21 cellular contexts compared by ENCODE assay signal in the genomic region with DNA sequence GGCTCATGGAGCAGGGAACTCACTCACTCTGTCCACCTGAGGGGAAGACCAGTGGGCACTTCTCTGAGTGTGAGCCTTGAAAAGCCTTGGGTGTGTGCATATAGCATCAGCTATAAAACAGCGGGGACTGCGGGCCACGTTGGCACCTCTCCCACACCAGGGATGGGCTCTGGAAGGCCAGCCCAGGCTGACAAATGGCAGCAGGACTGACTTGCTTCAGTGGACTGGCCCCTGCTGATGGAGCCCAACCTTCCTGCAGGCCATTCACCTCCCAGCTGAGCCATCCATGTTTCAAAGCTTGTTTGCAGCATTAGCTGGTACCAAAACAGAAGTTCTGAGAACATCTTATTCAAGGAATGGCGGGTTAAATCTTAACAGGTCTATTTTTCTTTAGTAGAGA. TPM values are rescaled to one million over a fixed set of nuclear protein-coding genes. Genes with fewer than 3 reads are reported as not detected.
A peak's percentile ranks its signal among the peaks of the same experiment; 100 is the strongest.
DNase-seq lines count a peak whose midpoint lies in the region; ATAC-seq and TF ChIP-seq lines count a peak whose summit lies in the region.
"Had no signal": no experiment of that assay in that cellular context is flagged by ENCODE, and none has a peak within 500 bp of the region (broad histone marks: within the 10 kb centered on the region; RNA-seq: fewer than 3 reads in every experiment).

No MANE protein-coding gene starts in this region.

- peaks cover 9% of the 10 kb centered on the region for H3K79me1 ChIP-seq in mesenchymal stem cell (replicated peaks; ENCODE audit: low read length, poor library complexity, severe bottlenecking)

- H3K23ac ChIP-seq in mesenchymal stem cell (ENCODE audit: low read length in 2 of 2) = peak overlapping the region in 1 of 2 experiments; percentile 75

- H3K27ac Mint-ChIP-seq in CD14-positive monocyte = peak overlapping the region in 5 of 7 donors; percentile 13 to 83 (median 49)
- H3K27ac Mint-ChIP-seq: B cell; CD4-positive, alpha-beta T cell; CD8-positive, alpha-beta memory T cell had no signal

- H3K4me1 Mint-ChIP-seq in CD14-positive monocyte = peaks cover 56% of the 10 kb centered on the region
- H3K4me1 Mint-ChIP-seq: B cell had no signal

- peaks cover 12 to 29% of the 10 kb centered on the region in 2 donors for H3K36me3 Mint-ChIP-seq in CD14-positive monocyte

- no peak overlapping the region for H2AK5ac ChIP-seq in mesenchymal stem cell (ENCODE audit: low read length, severe bottlenecking)

- no peak overlapping the region for H3K4ac ChIP-seq in mesenchymal stem cell (ENCODE audit: low read depth in 1 of 2, low read length in 2 of 2)

- H3K18ac ChIP-seq in mesenchymal stem cell (ENCODE audit: low read depth in 1 of 2, low read length in 2 of 2) = no peak overlapping the region

- no peaks in the 10 kb centered on the region for H3K9me3 Mint-ChIP-seq in CD14-positive monocyte
- H3K9me3 Mint-ChIP-seq: CD4-positive, alpha-beta T cell; CD8-positive, alpha-beta memory T cell had no signal

- H2BK5ac ChIP-seq in mesenchymal stem cell (ENCODE audit: low read depth, low read length, poor library complexity, severe bottlenecking) = no peak overlapping the region

- no peak overlapping the region for H3K14ac ChIP-seq in mesenchymal stem cell (ENCODE audit: low read length in 2 of 2)

- no peaks in the 10 kb centered on the region for H3K9me3 ChIP-seq in SK-N-MC (ENCODE audit: low read depth, low read length)
- no peaks in the 10 kb centered on the region for H3K9me3 ChIP-seq in mesenchymal stem cell (ENCODE audit: control insufficient read depth, low read length)
- no peaks in the 10 kb centered on the region for H3K9me3 ChIP-seq in right lobe of liver
- H3K9me3 ChIP-seq: BLaER1 had no signal

- no peak overlapping the region for H2BK12ac ChIP-seq in mesenchymal stem cell (ENCODE audit: low read length in 2 of 2)

- no peak overlapping the region for H3K4me2 ChIP-seq in mesenchymal stem cell (ENCODE audit: low read length, poor library complexity, severe bottlenecking)
- H3K4me2 ChIP-seq: BLaER1 had no signal

- no peak overlapping the region for H2BK120ac ChIP-seq in mesenchymal stem cell (ENCODE audit: low read depth, low read length)

- peaks cover 29% of the 10 kb centered on the region for H3K4me1 ChIP-seq in mesenchymal stem cell (ENCODE audit: control insufficient read depth, insufficient read depth, low read depth, low read length)
- no peaks in the 10 kb centered on the region for H3K4me1 ChIP-seq in right lobe of liver
- H3K4me1 ChIP-seq: BLaER1 had no signal

- H2BK15ac ChIP-seq in mesenchymal stem cell (ENCODE audit: low read depth, poor library complexity, severe bottlenecking) = no peak overlapping the region

- no peak for ATAC-seq in sciatic nerve
- no peak for ATAC-seq in right lobe of liver

- H3K27me3 ChIP-seq in mesenchymal stem cell (ENCODE audit: control insufficient read depth in 1 of 2, insufficient read depth in 1 of 2, low read length in 2 of 2) (no peaks in the 10 kb centered on the region), right lobe of liver (no peaks in the 10 kb centered on the region)
- H3K27me3 ChIP-seq: BLaER1 had no signal

- intact Hi-C loops in CD14-positive monocyte (cut with micrococcal nuclease) (no loop called here), sciatic nerve (cut with DNase I) (loop anchor here (5.0 kb wide), 1 partner anchor 1006 kb away; no protein-coding TSS in a partner anchor), right lobe of liver (cut with DNase I) (no loop called here)

- H3K27me3 Mint-ChIP-seq in CD14-positive monocyte (ENCODE audit: low read depth in 3 of 3) = no peaks in the 10 kb centered on the region
- H3K27me3 Mint-ChIP-seq: B cell; CD4-positive, alpha-beta T cell had no signal

- H4K8ac ChIP-seq in mesenchymal stem cell (ENCODE audit: low read length) = no peak overlapping the region

- H3K4me3 ChIP-seq in SK-N-MC (no peak overlapping the region), mesenchymal stem cell (ENCODE audit: insufficient read depth in 1 of 2, low read depth in 1 of 2, low read length in 2 of 2) (no peak overlapping the region), right lobe of liver (no peak overlapping the region)
- H3K4me3 ChIP-seq: BLaER1 had no signal

- peak overlapping the region; percentile 60 for H3K27ac ChIP-seq in SK-N-MC
- H3K27ac ChIP-seq in mesenchymal stem cell (ENCODE audit: low read length, poor library complexity, severe bottlenecking) = no peak overlapping the region
- no peak overlapping the region for H3K27ac ChIP-seq in right lobe of liver
- H3K27ac ChIP-seq: 22Rv1, BLaER1, C4-2B had no signal

- no peak overlapping the region for H2AFZ ChIP-seq in mesenchymal stem cell (ENCODE audit: low read depth, low read length)

- no peak for DNase-seq in CD14-positive monocyte (ENCODE audit: low spot score)
- DNase-seq in SK-N-MC (ENCODE audit: low read depth, low spot score) = no peak
- DNase-seq in mesenchymal stem cell = no peak
- peak; percentile 51 for DNase-seq in sciatic nerve (ENCODE audit: low spot score)
- no peak for DNase-seq in NCI-H2171 (lab: John Stamatoyannopoulos, UW)
- DNase-seq in right lobe of liver = no peak
- no peak for DNase-seq in EL
- no peak for DNase-seq in NCI-H345 (lab: John Stamatoyannopoulos, UW)
- DNase-seq: CD4-positive, alpha-beta T cell; CD8-positive, alpha-beta memory T cell; DMS 273 treated with DMSO at 0.1 percent for 48 hours; DMS79; GF-D8; GOT3; H7; HCEC 1CT had no signal

- H3K9ac ChIP-seq in SK-N-MC (ENCODE audit: insufficient read length) (no peak overlapping the region), mesenchymal stem cell (ENCODE audit: low read length) (no peak overlapping the region)
- H3K9ac ChIP-seq: BLaER1 had no signal

- no peak for TF ChIP-seq CTCF in CD14-positive monocyte (IDR thresholded peaks at IDR 0.05)
- no peak for TF ChIP-seq CTCF in right lobe of liver (IDR thresholded peaks at IDR 0.05)

- TF ChIP-seq POLR2A in right lobe of liver (IDR thresholded peaks at IDR 0.05) = no peak

- H3K4me3 Mint-ChIP-seq in CD14-positive monocyte = no peak overlapping the region
- H3K4me3 Mint-ChIP-seq: B cell; CD4-positive, alpha-beta T cell; CD8-positive, alpha-beta memory T cell had no signal

- H3K36me3 ChIP-seq in SK-N-MC (ENCODE audit: insufficient read depth, low read length) (peaks cover 78% of the 10 kb centered on the region), mesenchymal stem cell (ENCODE audit: control insufficient read depth in 1 of 2, insufficient read depth in 2 of 2, low read depth in 1 of 2, low read length in 2 of 2) (peaks cover 25 to 30% of the 10 kb centered on the region in 2 experiments), right lobe of liver (no peaks in the 10 kb centered on the region)
- H3K36me3 ChIP-seq: BLaER1 had no signal

- 95% methylated on average over 3 of the region's 4 CpGs for WGBS in mesenchymal stem cell
- 45% methylated on average over 1 of the region's 4 CpGs for WGBS in right lobe of liver (ENCODE audit: insufficient coverage, low coverage, low lambda C conversion rate, missing lambda C conversion rate)

- peak overlapping the region; percentile 14 for H4K91ac ChIP-seq in mesenchymal stem cell (ENCODE audit: low read length)

RNA-seq across cellular contexts. Expression of gene TSHZ3, which starts 21.0 kb away (rescaled TPM):
- polyA plus RNA-seq in CD14-positive monocyte = 1 to 10 TPM; 2.3 to 3.3 TPM
- 28.5 TPM for polyA plus RNA-seq in mesenchymal stem cell (2013, experiment 1 of 2)
- 27.9 TPM for polyA plus RNA-seq in mesenchymal stem cell (2013, experiment 2 of 2)
- total RNA-seq in sciatic nerve (32.8 TPM), right lobe of liver (1 to 10 TPM; 1.2 to 1.6 (median 1.3) TPM)
- total RNA-seq: G401 had no signal

Comparison
In these comparisons a context has a peak if more than half of its experiments do, and no peak if none do; other contexts are left out.
1. RNA of gene TSHZ3, which starts 21.0 kb away (total RNA-seq): 32.8 TPM in sciatic nerve (single experiment); 1.2 to 1.6 TPM in right lobe of liver; every median in the first group is over 10 times any median in the second.